Comparison of ENCODE assay signal across 18 cellular contexts in genomic region chr13:26468203-26468602, GRCh38.
DNase-seq lines count a peak whose midpoint lies in the region; TF ChIP-seq lines count a peak whose summit lies in the region.
"Had no signal": no experiment of that assay in that cellular context is flagged by ENCODE, and none has a peak within 500 bp of the region (broad histone marks: within the 10 kb centered on the region; RNA-seq: fewer than 3 reads in every experiment).

No MANE protein-coding gene starts in this region.

- TF ChIP-seq POLR2A in ovary (IDR thresholded peaks at IDR 0.05) = no peak

- TF ChIP-seq CTCF in right atrium auricular region (IDR thresholded peaks at IDR 0.05) (no peak), left ventricle myocardium inferior (IDR thresholded peaks at IDR 0.05; ENCODE audit: borderline replicate concordance) (no peak), ovary (IDR thresholded peaks at IDR 0.05) (no peak)

- H3K36me3 ChIP-seq in right atrium auricular region (no peaks in the 10 kb centered on the region), left ventricle myocardium inferior (no peaks in the 10 kb centered on the region), ovary (no peaks in the 10 kb centered on the region)
- H3K36me3 ChIP-seq: BLaER1 had no signal

- peak; percentile 34 for DNase-seq in right atrium auricular region (ENCODE audit: low spot score)
- DNase-seq in left ventricle myocardium inferior = no peak
- DNase-seq in cerebellar cortex (ENCODE audit: low spot score) = peak; percentile 64
- peak; percentile 40 for DNase-seq in islet precursor cell
- no peak for DNase-seq in T-helper 2 cell
- DNase-seq in DMS 273 treated with DMSO at 0.1 percent for 48 hours (lab: John Stamatoyannopoulos, UW) = no peak
- DNase-seq in kidney glomerular epithelial cell (lab: John Stamatoyannopoulos, UW) = no peak
- no peak for DNase-seq in ovary
- DNase-seq: CD4-positive, alpha-beta memory T cell; EL; GM23248; HCEC 1CT; NCI-H1105 treated with DMSO at 0.1 percent for 48 hours; NCI-H187; NCI-H345; NCI-H524 treated with DMSO at 0.1 percent for 48 hours; SIG-M5 had no signal

- no peak for TF ChIP-seq EP300 in ovary (IDR thresholded peaks at IDR 0.05)

- H3K27me3 ChIP-seq in right atrium auricular region (no peaks in the 10 kb centered on the region), left ventricle myocardium inferior (ENCODE audit: low read depth) (peaks cover 14% of the 10 kb centered on the region), ovary (no peaks in the 10 kb centered on the region)
- H3K27me3 ChIP-seq: BLaER1 had no signal

- H3K9me3 ChIP-seq in right atrium auricular region (no peaks in the 10 kb centered on the region), left ventricle myocardium inferior (replicated peaks) (no peaks in the 10 kb centered on the region), ovary (no peaks in the 10 kb centered on the region)

- intact Hi-C loops in left ventricle myocardium inferior (cut with micrococcal nuclease) = no loop called here
- intact Hi-C loops in ovary (cut with DNase I) = no loop called here

- H3K4me1 ChIP-seq in right atrium auricular region = no peaks in the 10 kb centered on the region
- peaks cover 5% of the 10 kb centered on the region for H3K4me1 ChIP-seq in left ventricle myocardium inferior
- no peaks in the 10 kb centered on the region for H3K4me1 ChIP-seq in ovary (ENCODE audit: insufficient read depth)
- H3K4me1 ChIP-seq: BLaER1 had no signal

- no peak overlapping the region for H3K4me3 ChIP-seq in right atrium auricular region
- no peak overlapping the region for H3K4me3 ChIP-seq in left ventricle myocardium inferior
- no peak overlapping the region for H3K4me3 ChIP-seq in ovary
- H3K4me3 ChIP-seq: BLaER1, GM23248 had no signal

- H3K27ac ChIP-seq in right atrium auricular region (no peak overlapping the region), left ventricle myocardium inferior (replicated peaks) (no peak overlapping the region), ovary (no peak overlapping the region)
- H3K27ac ChIP-seq: BLaER1, GM23248 had no signal

- WGBS in ovary, 3 donors = 41 to 50% (median 45%) methylated on average over 3 of the region's 3 CpGs

Comparison
In these comparisons a context has a peak if more than half of its experiments do, and no peak if none do; other contexts are left out.
1. DNase-seq: peak in right atrium auricular region (single experiment), cerebellar cortex (single experiment) and islet precursor cell (single experiment); none in left ventricle myocardium inferior (single experiment), T-helper 2 cell (0 of 5), DMS 273 treated with DMSO at 0.1 percent for 48 hours (single experiment), kidney glomerular epithelial cell (single experiment) and ovary (0 of 5).